Comparison of ENCODE assay signal across 1 cellular context in genomic region chr18:59239627-59240026, GRCh38.
TF ChIP-seq lines count a peak whose summit lies in the region.

No MANE protein-coding gene starts in this region.

TF ChIP-seq in K562, 482 proteins besides CTCF, POLR2A, EP300 and RAD21 (continued from another document and continues in another):
- no peak for TF ChIP-seq ETV6 (IDR thresholded peaks at IDR 0.05; ENCODE audit: borderline replicate concordance in 1 of 2, low read depth in 2 of 2, low read length in 1 of 2)
- TF ChIP-seq ETV6 (CRISPR knock-in tag; IDR thresholded peaks at IDR 0.05; ENCODE audit: borderline replicate concordance), result no peak
- TF ChIP-seq TAF7 (tag; IDR thresholded peaks at IDR 0.05), result no peak
- TF ChIP-seq, protein P1, sequence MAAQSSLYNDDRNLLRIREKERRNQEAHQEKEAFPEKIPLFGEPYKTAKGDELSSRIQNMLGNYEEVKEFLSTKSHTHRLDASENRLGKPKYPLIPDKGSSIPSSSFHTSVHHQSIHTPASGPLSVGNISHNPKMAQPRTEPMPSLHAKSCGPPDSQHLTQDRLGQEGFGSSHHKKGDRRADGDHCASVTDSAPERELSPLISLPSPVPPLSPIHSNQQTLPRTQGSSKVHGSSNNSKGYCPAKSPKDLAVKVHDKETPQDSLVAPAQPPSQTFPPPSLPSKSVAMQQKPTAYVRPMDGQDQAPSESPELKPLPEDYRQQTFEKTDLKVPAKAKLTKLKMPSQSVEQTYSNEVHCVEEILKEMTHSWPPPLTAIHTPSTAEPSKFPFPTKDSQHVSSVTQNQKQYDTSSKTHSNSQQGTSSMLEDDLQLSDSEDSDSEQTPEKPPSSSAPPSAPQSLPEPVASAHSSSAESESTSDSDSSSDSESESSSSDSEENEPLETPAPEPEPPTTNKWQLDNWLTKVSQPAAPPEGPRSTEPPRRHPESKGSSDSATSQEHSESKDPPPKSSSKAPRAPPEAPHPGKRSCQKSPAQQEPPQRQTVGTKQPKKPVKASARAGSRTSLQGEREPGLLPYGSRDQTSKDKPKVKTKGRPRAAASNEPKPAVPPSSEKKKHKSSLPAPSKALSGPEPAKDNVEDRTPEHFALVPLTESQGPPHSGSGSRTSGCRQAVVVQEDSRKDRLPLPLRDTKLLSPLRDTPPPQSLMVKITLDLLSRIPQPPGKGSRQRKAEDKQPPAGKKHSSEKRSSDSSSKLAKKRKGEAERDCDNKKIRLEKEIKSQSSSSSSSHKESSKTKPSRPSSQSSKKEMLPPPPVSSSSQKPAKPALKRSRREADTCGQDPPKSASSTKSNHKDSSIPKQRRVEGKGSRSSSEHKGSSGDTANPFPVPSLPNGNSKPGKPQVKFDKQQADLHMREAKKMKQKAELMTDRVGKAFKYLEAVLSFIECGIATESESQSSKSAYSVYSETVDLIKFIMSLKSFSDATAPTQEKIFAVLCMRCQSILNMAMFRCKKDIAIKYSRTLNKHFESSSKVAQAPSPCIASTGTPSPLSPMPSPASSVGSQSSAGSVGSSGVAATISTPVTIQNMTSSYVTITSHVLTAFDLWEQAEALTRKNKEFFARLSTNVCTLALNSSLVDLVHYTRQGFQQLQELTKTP (IDR thresholded peaks at IDR 0.05; ENCODE audit: low read depth in 1 of 2, partially characterized antibody in 2 of 2), result no peak
- no peak for TF ChIP-seq ZNF77 (CRISPR knock-in tag; IDR thresholded peaks at IDR 0.05)
- TF ChIP-seq, protein P2, sequence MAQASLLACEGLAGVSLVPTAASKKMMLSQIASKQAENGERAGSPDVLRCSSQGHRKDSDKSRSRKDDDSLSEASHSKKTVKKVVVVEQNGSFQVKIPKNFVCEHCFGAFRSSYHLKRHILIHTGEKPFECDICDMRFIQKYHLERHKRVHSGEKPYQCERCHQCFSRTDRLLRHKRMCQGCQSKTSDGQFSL (CRISPR knock-in tag; IDR thresholded peaks at IDR 0.05), result no peak
- TF ChIP-seq, protein P2 (tag; IDR thresholded peaks at IDR 0.05), result no peak
- TF ChIP-seq TEAD4 (IDR thresholded peaks at IDR 0.05; ENCODE audit: low read length), result peak; percentile 54
- TF ChIP-seq TEAD4 (CRISPR knock-in tag; IDR thresholded peaks at IDR 0.05; ENCODE audit: borderline replicate concordance), result no peak
- peak; percentile 72 for TF ChIP-seq CBFA2T3 (IDR thresholded peaks at IDR 0.05)
- no peak for TF ChIP-seq BRCA1 (IDR thresholded peaks at IDR 0.05)
- TF ChIP-seq BRCA1 (CRISPR knock-in tag; IDR thresholded peaks at IDR 0.05), result no peak
- TF ChIP-seq BRD9 (IDR thresholded peaks at IDR 0.05; ENCODE audit: low read depth, partially characterized antibody), result no peak
- TF ChIP-seq ARID1B (IDR thresholded peaks at IDR 0.05), result peak; percentile 50; the same call in 1 of the 2 replicates
- TF ChIP-seq FOXA1 (IDR thresholded peaks at IDR 0.05; ENCODE audit: borderline replicate concordance), result no peak
- no peak for TF ChIP-seq SMAD3 (CRISPR knock-in tag; conservative IDR thresholded peaks at IDR 0.05)
- TF ChIP-seq HSF4 (CRISPR knock-in tag; IDR thresholded peaks at IDR 0.05; ENCODE audit: borderline replicate concordance), result no peak
- TF ChIP-seq TARDBP (IDR thresholded peaks at IDR 0.05), result no peak
- 0 out of 4 replicates have a peak, but pooled peaks of 1 of the 2 experiments have one; percentile 19 for TF ChIP-seq TRIM24 (IDR thresholded peaks at IDR 0.05)
- no peak for TF ChIP-seq SNIP1 (IDR thresholded peaks at IDR 0.05; ENCODE audit: low read depth)
- peak; percentile 38 for TF ChIP-seq POLR3A (IDR thresholded peaks at IDR 0.05; ENCODE audit: borderline replicate concordance, extremely low read depth, insufficient read depth, insufficient read length)
- no peak for TF ChIP-seq SOX6 (IDR thresholded peaks at IDR 0.05)
- TF ChIP-seq CBX5 (IDR thresholded peaks at IDR 0.05; ENCODE audit: borderline replicate concordance, low read depth), result no peak
- TF ChIP-seq TSC22D4 (tag; IDR thresholded peaks at IDR 0.05), result no peak
- no peak for TF ChIP-seq ETS2 (tag; IDR thresholded peaks at IDR 0.05; ENCODE audit: borderline replicate concordance, poor library complexity, severe bottlenecking)
- TF ChIP-seq ZNF668 (CRISPR knock-in tag; IDR thresholded peaks at IDR 0.05), result no peak
- TF ChIP-seq DACH1 (IDR thresholded peaks at IDR 0.05; ENCODE audit: partially characterized antibody), result no peak
- TF ChIP-seq ZNF197 (CRISPR knock-in tag; IDR thresholded peaks at IDR 0.05; ENCODE audit: low read depth), result no peak
- no peak for TF ChIP-seq ZNF76 (CRISPR knock-in tag; IDR thresholded peaks at IDR 0.05; ENCODE audit: borderline replicate concordance)
- TF ChIP-seq MBD1 (CRISPR knock-in tag; IDR thresholded peaks at IDR 0.05), result no peak
- no peak for TF ChIP-seq SMAD1 (IDR thresholded peaks at IDR 0.05; ENCODE audit: low read depth, low read length, partially characterized antibody)
- TF ChIP-seq ZBTB7A (IDR thresholded peaks at IDR 0.05; ENCODE audit: borderline replicate concordance, control insufficient read depth, low read depth, low read length), result no peak
- no peak for TF ChIP-seq ZNF830 (CRISPR knock-in tag; IDR thresholded peaks at IDR 0.05)
- TF ChIP-seq CHD2 (IDR thresholded peaks at IDR 0.05; ENCODE audit: low read depth, low read length), result no peak
- no peak for TF ChIP-seq CREBBP (IDR thresholded peaks at IDR 0.05; ENCODE audit: low read depth, low read length)
- TF ChIP-seq, protein P3, sequence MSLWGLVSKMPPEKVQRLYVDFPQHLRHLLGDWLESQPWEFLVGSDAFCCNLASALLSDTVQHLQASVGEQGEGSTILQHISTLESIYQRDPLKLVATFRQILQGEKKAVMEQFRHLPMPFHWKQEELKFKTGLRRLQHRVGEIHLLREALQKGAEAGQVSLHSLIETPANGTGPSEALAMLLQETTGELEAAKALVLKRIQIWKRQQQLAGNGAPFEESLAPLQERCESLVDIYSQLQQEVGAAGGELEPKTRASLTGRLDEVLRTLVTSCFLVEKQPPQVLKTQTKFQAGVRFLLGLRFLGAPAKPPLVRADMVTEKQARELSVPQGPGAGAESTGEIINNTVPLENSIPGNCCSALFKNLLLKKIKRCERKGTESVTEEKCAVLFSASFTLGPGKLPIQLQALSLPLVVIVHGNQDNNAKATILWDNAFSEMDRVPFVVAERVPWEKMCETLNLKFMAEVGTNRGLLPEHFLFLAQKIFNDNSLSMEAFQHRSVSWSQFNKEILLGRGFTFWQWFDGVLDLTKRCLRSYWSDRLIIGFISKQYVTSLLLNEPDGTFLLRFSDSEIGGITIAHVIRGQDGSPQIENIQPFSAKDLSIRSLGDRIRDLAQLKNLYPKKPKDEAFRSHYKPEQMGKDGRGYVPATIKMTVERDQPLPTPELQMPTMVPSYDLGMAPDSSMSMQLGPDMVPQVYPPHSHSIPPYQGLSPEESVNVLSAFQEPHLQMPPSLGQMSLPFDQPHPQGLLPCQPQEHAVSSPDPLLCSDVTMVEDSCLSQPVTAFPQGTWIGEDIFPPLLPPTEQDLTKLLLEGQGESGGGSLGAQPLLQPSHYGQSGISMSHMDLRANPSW (CRISPR knock-in tag; IDR thresholded peaks at IDR 0.05), result no peak
- peak; percentile 65 for TF ChIP-seq CBFA2T2 (conservative IDR thresholded peaks at IDR 0.05)
- TF ChIP-seq WHSC1 (IDR thresholded peaks at IDR 0.05; ENCODE audit: low read length), result no peak
- TF ChIP-seq GATAD2B (IDR thresholded peaks at IDR 0.05; ENCODE audit: borderline replicate concordance), result no peak
- no peak for TF ChIP-seq JUNB (CRISPR knock-in tag; conservative IDR thresholded peaks at IDR 0.05)
- TF ChIP-seq E2F6 (IDR thresholded peaks at IDR 0.05; ENCODE audit: borderline replicate concordance in 1 of 2, extremely low read depth in 1 of 2, insufficient read depth in 1 of 2, insufficient read length in 1 of 2, low read depth in 1 of 2, low read length in 1 of 2, poor library complexity in 1 of 2, severe bottlenecking in 1 of 2), result no peak
- TF ChIP-seq FOXO4 (CRISPR knock-in tag; IDR thresholded peaks at IDR 0.05), result no peak
- TF ChIP-seq, protein P4, sequence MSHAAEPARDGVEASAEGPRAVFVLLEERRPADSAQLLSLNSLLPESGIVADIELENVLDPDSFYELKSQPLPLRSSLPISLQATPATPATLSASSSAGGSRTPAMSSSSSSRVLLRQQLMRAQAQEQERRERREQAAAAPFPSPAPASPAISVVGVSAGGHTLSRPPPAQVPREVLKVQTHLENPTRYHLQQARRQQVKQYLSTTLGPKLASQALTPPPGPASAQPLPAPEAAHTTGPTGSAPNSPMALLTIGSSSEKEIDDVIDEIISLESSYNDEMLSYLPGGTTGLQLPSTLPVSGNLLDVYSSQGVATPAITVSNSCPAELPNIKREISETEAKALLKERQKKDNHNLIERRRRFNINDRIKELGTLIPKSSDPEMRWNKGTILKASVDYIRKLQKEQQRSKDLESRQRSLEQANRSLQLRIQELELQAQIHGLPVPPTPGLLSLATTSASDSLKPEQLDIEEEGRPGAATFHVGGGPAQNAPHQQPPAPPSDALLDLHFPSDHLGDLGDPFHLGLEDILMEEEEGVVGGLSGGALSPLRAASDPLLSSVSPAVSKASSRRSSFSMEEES (CRISPR knock-in tag; IDR thresholded peaks at IDR 0.05), result no peak
- no peak for TF ChIP-seq FOXA3 (CRISPR knock-in tag; conservative IDR thresholded peaks at IDR 0.05 in 1 of 2, IDR thresholded peaks at IDR 0.05 in 1 of 2)
- no peak for TF ChIP-seq CEBPZ (IDR thresholded peaks at IDR 0.05; ENCODE audit: borderline replicate concordance, low read depth, low read length)
- TF ChIP-seq TEAD1 (CRISPR knock-in tag; IDR thresholded peaks at IDR 0.05), result no peak
- no peak for TF ChIP-seq NCOA2 (IDR thresholded peaks at IDR 0.05; ENCODE audit: partially characterized antibody in 2 of 2)
- TF ChIP-seq, protein P5, sequence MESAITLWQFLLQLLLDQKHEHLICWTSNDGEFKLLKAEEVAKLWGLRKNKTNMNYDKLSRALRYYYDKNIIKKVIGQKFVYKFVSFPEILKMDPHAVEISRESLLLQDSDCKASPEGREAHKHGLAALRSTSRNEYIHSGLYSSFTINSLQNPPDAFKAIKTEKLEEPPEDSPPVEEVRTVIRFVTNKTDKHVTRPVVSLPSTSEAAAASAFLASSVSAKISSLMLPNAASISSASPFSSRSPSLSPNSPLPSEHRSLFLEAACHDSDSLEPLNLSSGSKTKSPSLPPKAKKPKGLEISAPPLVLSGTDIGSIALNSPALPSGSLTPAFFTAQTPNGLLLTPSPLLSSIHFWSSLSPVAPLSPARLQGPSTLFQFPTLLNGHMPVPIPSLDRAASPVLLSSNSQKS (CRISPR knock-in tag; IDR thresholded peaks at IDR 0.05), result no peak
- TF ChIP-seq TAF15 (IDR thresholded peaks at IDR 0.05; ENCODE audit: low read depth, low read length), result no peak
- peak; percentile 63 for TF ChIP-seq TAL1 (IDR thresholded peaks at IDR 0.05)
- no peak for TF ChIP-seq SREBF1 (IDR thresholded peaks at IDR 0.05; ENCODE audit: borderline replicate concordance, low read depth, low read length)
- no peak for TF ChIP-seq ELF2 (CRISPR knock-in tag; IDR thresholded peaks at IDR 0.05)
- TF ChIP-seq RB1 (IDR thresholded peaks at IDR 0.05; ENCODE audit: low read depth), result no peak
